In genomic region chr5:10310073-10310779, GRCh38 we compare ENCODE assay signal across 2 cellular contexts.
TF ChIP-seq lines count a peak whose summit lies in the region.

No MANE protein-coding gene starts in this region.

TF ChIP-seq in HCT116, 20 proteins besides CTCF, POLR2A, EP300 and RAD21:
- TF ChIP-seq MAX (IDR thresholded peaks at IDR 0.05) (peak; percentile 80), SP1 (IDR thresholded peaks at IDR 0.05; ENCODE audit: low read depth) (peak; percentile 47), ZNF274 (IDR thresholded peaks at IDR 0.05; ENCODE audit: low read depth, low read length) (no peak), SRF (IDR thresholded peaks at IDR 0.05; ENCODE audit: low read depth) (peak; percentile 22; the same call in 1 of the 2 replicates), SIN3A (IDR thresholded peaks at IDR 0.05; ENCODE audit: low read depth) (no peak; the same call in 1 of the 2 replicates), CEBPB (IDR thresholded peaks at IDR 0.05; ENCODE audit: low read depth) (no peak; the same call in 1 of the 2 replicates), FOSL1 (IDR thresholded peaks at IDR 0.05; ENCODE audit: low read depth) (peak; percentile 52; the same call in 1 of the 2 replicates), EZH2 (IDR thresholded peaks at IDR 0.05) (no peak), JUND (IDR thresholded peaks at IDR 0.05) (peak; percentile 64), EZH2phosphoT487 (IDR thresholded peaks at IDR 0.05; ENCODE audit: borderline replicate concordance) (no peak), YY1 (IDR thresholded peaks at IDR 0.05; ENCODE audit: extremely low read depth, insufficient replicate concordance, low read depth, low read length) (peak; percentile 52), EGR1 (IDR thresholded peaks at IDR 0.05; ENCODE audit: low read depth) (no peak), ELF1 (IDR thresholded peaks at IDR 0.05; ENCODE audit: borderline replicate concordance, low read depth) (no peak), ZFX (IDR thresholded peaks at IDR 0.05) (no peak), TCF7L2 (IDR thresholded peaks at IDR 0.05; ENCODE audit: borderline replicate concordance, extremely low read depth, insufficient read depth, insufficient read length) (peak; percentile 16), CBX3 (IDR thresholded peaks at IDR 0.05; ENCODE audit: low read depth) (peak; percentile 84; the same call in 1 of the 2 replicates), POLR2AphosphoS5 (IDR thresholded peaks at IDR 0.05; ENCODE audit: low read depth, low read length) (no peak)
- TF ChIP-seq, protein P1, sequence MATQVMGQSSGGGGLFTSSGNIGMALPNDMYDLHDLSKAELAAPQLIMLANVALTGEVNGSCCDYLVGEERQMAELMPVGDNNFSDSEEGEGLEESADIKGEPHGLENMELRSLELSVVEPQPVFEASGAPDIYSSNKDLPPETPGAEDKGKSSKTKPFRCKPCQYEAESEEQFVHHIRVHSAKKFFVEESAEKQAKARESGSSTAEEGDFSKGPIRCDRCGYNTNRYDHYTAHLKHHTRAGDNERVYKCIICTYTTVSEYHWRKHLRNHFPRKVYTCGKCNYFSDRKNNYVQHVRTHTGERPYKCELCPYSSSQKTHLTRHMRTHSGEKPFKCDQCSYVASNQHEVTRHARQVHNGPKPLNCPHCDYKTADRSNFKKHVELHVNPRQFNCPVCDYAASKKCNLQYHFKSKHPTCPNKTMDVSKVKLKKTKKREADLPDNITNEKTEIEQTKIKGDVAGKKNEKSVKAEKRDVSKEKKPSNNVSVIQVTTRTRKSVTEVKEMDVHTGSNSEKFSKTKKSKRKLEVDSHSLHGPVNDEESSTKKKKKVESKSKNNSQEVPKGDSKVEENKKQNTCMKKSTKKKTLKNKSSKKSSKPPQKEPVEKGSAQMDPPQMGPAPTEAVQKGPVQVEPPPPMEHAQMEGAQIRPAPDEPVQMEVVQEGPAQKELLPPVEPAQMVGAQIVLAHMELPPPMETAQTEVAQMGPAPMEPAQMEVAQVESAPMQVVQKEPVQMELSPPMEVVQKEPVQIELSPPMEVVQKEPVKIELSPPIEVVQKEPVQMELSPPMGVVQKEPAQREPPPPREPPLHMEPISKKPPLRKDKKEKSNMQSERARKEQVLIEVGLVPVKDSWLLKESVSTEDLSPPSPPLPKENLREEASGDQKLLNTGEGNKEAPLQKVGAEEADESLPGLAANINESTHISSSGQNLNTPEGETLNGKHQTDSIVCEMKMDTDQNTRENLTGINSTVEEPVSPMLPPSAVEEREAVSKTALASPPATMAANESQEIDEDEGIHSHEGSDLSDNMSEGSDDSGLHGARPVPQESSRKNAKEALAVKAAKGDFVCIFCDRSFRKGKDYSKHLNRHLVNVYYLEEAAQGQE (IDR thresholded peaks at IDR 0.05; ENCODE audit: low read depth), result no peak

TF ChIP-seq in endothelial cell of umbilical vein, 7 proteins besides CTCF, POLR2A, EP300 and RAD21:
- no peak for TF ChIP-seq EZH2 (IDR thresholded peaks at IDR 0.05; ENCODE audit: borderline replicate concordance, low read depth, low read length, severe bottlenecking)
- no peak for TF ChIP-seq GATA2 (IDR thresholded peaks at IDR 0.05; ENCODE audit: insufficient read depth, insufficient read length, low read depth, low read length)
- no peak for TF ChIP-seq FOS (IDR thresholded peaks at IDR 0.05; ENCODE audit: borderline replicate concordance, insufficient read depth, low read length)
- TF ChIP-seq POLR2AphosphoS5 (IDR thresholded peaks at IDR 0.05; ENCODE audit: insufficient read depth, low read depth, low read length), result no peak
- TF ChIP-seq JUN (IDR thresholded peaks at IDR 0.05; ENCODE audit: borderline replicate concordance, insufficient read depth, insufficient read length, low read depth), result no peak
- no peak for TF ChIP-seq MAX (IDR thresholded peaks at IDR 0.05; ENCODE audit: insufficient read depth, insufficient read length)
- TF ChIP-seq MYC (IDR thresholded peaks at IDR 0.05; ENCODE audit: low read depth, low read length), result no peak
